24 cellular contexts compared by ENCODE assay signal in genomic region chr9:116237456-116237855, GRCh38.
"Had no signal": no experiment of that assay in that cellular context is flagged by ENCODE, and none has a peak within 500 bp of the region (broad histone marks: within the 10 kb centered on the region; RNA-seq: fewer than 3 reads in every experiment).

No MANE protein-coding gene starts in this region.

- H3K36me3 Mint-ChIP-seq: mesothelial cell of epicardium; natural killer cell; stimulated activated memory B cell treated with anti-CD40 and anti-IgM and Interleukin-4, amounts not matched to agents 10 μg/mL and 1 μg/mL and 100 μg/mL, for 72 hours had no signal

- H3K4me1 Mint-ChIP-seq: activated CD4-positive, alpha-beta memory T cell treated with anti-CD3 and anti-CD28 coated beads, Interleukin-2, amount 10 ng/mL, durations not matched to agents 7 days and 5 days; central memory CD8-positive, alpha-beta T cell; endodermal cell; natural killer cell; stimulated activated memory B cell treated with anti-CD40 and anti-IgM and Interleukin-4, amounts not matched to agents 10 μg/mL and 1 μg/mL and 100 μg/mL, for 72 hours; T-helper 17 cell had no signal

- H3K9me3 Mint-ChIP-seq: activated CD4-positive, alpha-beta memory T cell treated with anti-CD3 and anti-CD28 coated beads, Interleukin-2, amount 10 ng/mL, durations not matched to agents 7 days and 5 days; central memory CD8-positive, alpha-beta T cell; endodermal cell; mesothelial cell of epicardium; stimulated activated memory B cell treated with anti-CD40 and anti-IgM and Interleukin-4, amounts not matched to agents 10 μg/mL and 1 μg/mL and 100 μg/mL, for 72 hours had no signal

- H3K36me3 ChIP-seq: heart right ventricle, pancreas, right lobe of liver, transverse colon had no signal

- H3K4me3 ChIP-seq: esophagus squamous epithelium, heart right ventricle, lung, pancreas, right lobe of liver, skin epidermis, transverse colon had no signal

- H3K27ac ChIP-seq: esophagus squamous epithelium, heart right ventricle, pancreas, right lobe of liver, transverse colon had no signal

- H3K27me3 Mint-ChIP-seq: activated CD4-positive, alpha-beta memory T cell treated with anti-CD3 and anti-CD28 coated beads, Interleukin-2, amount 10 ng/mL, durations not matched to agents 7 days and 5 days; central memory CD8-positive, alpha-beta T cell; stimulated activated memory B cell treated with anti-CD40 and anti-IgM and Interleukin-4, amounts not matched to agents 10 μg/mL and 1 μg/mL and 100 μg/mL, for 72 hours; T-helper 17 cell had no signal

- ATAC-seq: activated T-cell treated with anti-CD3 and anti-CD28 coated beads, Interleukin-2, amount 50 U/mL, for 72 hours; heart right ventricle; left lobe of liver; natural killer cell; stimulated activated memory B cell treated with anti-CD40 and anti-IgM and Interleukin-4, amounts not matched to agents 10 μg/mL and 1 μg/mL and 100 μg/mL, for 72 hours; T-helper 17 cell had no signal

- DNase-seq: activated CD4-positive, alpha-beta memory T cell treated with anti-CD3 and anti-CD28 coated beads, Interleukin-2, amount 10 ng/mL, durations not matched to agents 7 days and 5 days; activated CD4-positive, alpha-beta T cell treated with anti-CD3 and anti-CD28 coated beads for 48 hours; activated CD4-positive, CD25-positive, alpha-beta regulatory T cell; activated effector memory CD4-positive, alpha-beta T cell treated with Interleukin-2 at 50 U/mL for 16 hours; activated naive CD4-positive, alpha-beta T cell treated with anti-CD3 and anti-CD28 coated beads, Interleukin-2, amount 50 U/mL, for 16 hours; activated T-cell treated with anti-CD3 and anti-CD28 coated beads, Interleukin-2, amount 50 U/mL, for 72 hours; aorta; cortex of kidney; endodermal cell; esophagus squamous epithelium; heart right ventricle; natural killer cell; pancreas; right lobe of liver; stimulated activated CD4-positive, alpha-beta T cell treated with anti-CD3 and anti-CD28 coated beads, Interleukin-2, amount 100 ng/mL, for 24 hours; SW 1271; T-helper 17 cell; transverse colon had no signal

- H3K4me1 ChIP-seq: pancreas, right lobe of liver, transverse colon had no signal

- H3K9me3 ChIP-seq: esophagus squamous epithelium, heart right ventricle, pancreas, right lobe of liver, transverse colon had no signal

- H3K4me3 Mint-ChIP-seq: activated CD4-positive, alpha-beta memory T cell treated with anti-CD3 and anti-CD28 coated beads, Interleukin-2, amount 10 ng/mL, durations not matched to agents 7 days and 5 days; activated T-cell treated with anti-CD3 and anti-CD28 coated beads, Interleukin-2, amount 50 U/mL, for 72 hours; central memory CD8-positive, alpha-beta T cell; endodermal cell; mesothelial cell of epicardium; natural killer cell; stimulated activated memory B cell treated with anti-CD40 and anti-IgM and Interleukin-4, amounts not matched to agents 10 μg/mL and 1 μg/mL and 100 μg/mL, for 72 hours; T-helper 17 cell had no signal

- H3K27me3 ChIP-seq: esophagus squamous epithelium, heart right ventricle, pancreas, right lobe of liver, transverse colon had no signal

- H3K27ac Mint-ChIP-seq: activated CD4-positive, alpha-beta memory T cell treated with anti-CD3 and anti-CD28 coated beads, Interleukin-2, amount 10 ng/mL, durations not matched to agents 7 days and 5 days; activated T-cell treated with anti-CD3 and anti-CD28 coated beads, Interleukin-2, amount 50 U/mL, for 72 hours; endodermal cell; mesothelial cell of epicardium; natural killer cell; stimulated activated memory B cell treated with anti-CD40 and anti-IgM and Interleukin-4, amounts not matched to agents 10 μg/mL and 1 μg/mL and 100 μg/mL, for 72 hours; T-helper 17 cell had no signal
